ENCODE assay signal across 8 cellular contexts in the genomic region with DNA sequence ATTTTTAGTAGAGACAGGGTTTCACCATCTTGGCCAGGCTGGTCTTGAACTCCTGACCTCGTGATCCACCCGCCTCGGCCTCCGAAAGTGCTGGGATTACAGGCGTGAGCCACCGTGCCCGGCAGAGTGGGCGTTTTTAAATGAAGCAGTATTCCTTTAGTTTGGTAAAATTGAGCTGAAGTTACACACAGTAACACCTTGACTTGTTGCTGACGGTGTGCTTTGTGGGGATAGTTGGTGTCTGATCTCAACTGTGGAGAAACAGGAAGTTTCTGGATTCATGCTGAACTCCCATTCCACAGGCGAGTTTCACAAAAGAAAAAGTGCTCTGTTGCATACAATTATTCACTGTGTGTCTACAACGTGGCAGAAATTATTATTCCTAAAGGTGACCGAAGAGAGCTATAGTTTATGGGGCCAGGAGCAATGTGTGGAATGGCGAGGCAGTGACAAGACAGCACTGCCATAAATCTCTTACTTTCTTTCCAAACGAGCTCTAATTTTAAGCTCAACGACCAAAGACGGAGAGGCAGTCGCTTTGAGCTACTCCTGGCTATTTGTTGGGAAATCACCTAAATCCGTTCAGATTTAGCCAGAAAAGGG. TPM values are rescaled to one million over a fixed set of nuclear protein-coding genes. Genes with fewer than 3 reads are reported as not detected.
DNase-seq lines count a peak whose midpoint lies in the region; ATAC-seq and TF ChIP-seq lines count a peak whose summit lies in the region.

No MANE protein-coding gene starts in this region.

- TF ChIP-seq EP300 in tibial nerve (IDR thresholded peaks at IDR 0.05) = no peak

- H3K36me3 ChIP-seq in heart left ventricle (peaks cover 0 to 2% (median 0%) of the 10 kb centered on the region in 9 donors), left lung (peaks cover 0 to under 1% of the 10 kb centered on the region in 2 donors), tibial nerve (peaks cover 0 to 3% (median 0%) of the 10 kb centered on the region in 3 donors)

- H3K4me1 Mint-ChIP-seq in activated naive CD8-positive, alpha-beta T cell (ENCODE audit: low read depth) = peaks cover 21% of the 10 kb centered on the region

- H3K27ac Mint-ChIP-seq in activated naive CD8-positive, alpha-beta T cell = peak overlapping the region; percentile 7

- H3K27ac ChIP-seq in heart left ventricle (peak overlapping the region in 2 of 12 donors; percentile 1 to 15), left lung (peak overlapping the region in 1 of 2 donors; percentile 15), tibial nerve (peak overlapping the region in 3 of 4 donors; percentile 31 to 62 (median 48))

- TF ChIP-seq CTCF in heart left ventricle (IDR thresholded peaks at IDR 0.05) = no peak
- no peak for TF ChIP-seq CTCF in left lung (IDR thresholded peaks at IDR 0.05)
- TF ChIP-seq CTCF in tibial nerve (IDR thresholded peaks at IDR 0.05) = no peak

- 55 to 58% (median 57%) methylated on average over 18 of the region's 18 CpGs for WGBS in heart left ventricle, 4 donors
- 44 to 46% methylated on average over 18 of the region's 18 CpGs for WGBS in tibial nerve, 2 donors

- peak overlapping the region; percentile 90 for H3K4me3 Mint-ChIP-seq in activated naive CD8-positive, alpha-beta T cell

- no peaks in the 10 kb centered on the region for H3K9me3 ChIP-seq in heart left ventricle
- no peaks in the 10 kb centered on the region for H3K9me3 ChIP-seq in left lung
- H3K9me3 ChIP-seq in tibial nerve = no peaks in the 10 kb centered on the region

- H3K36me3 Mint-ChIP-seq in activated naive CD8-positive, alpha-beta T cell = peaks cover 2% of the 10 kb centered on the region

- TF ChIP-seq POLR2A in heart left ventricle (IDR thresholded peaks at IDR 0.05) (no peak), tibial nerve (IDR thresholded peaks at IDR 0.05) (no peak)

- DNase-seq in heart left ventricle (no peak), cardiac septum (ENCODE audit: low spot score) (no peak), left lung (no peak), tibial nerve (ENCODE audit: low spot score in 2 of 2) (no peak), occipital lobe (lab: John Stamatoyannopoulos, UW) (no peak), DMS153 treated with DMSO at 0.1 percent for 48 hours (lab: John Stamatoyannopoulos, UW; ENCODE audit: unreplicated experiment) (no peak), D341Med (ENCODE audit: low spot score) (no peak)

- H3K4me1 ChIP-seq in heart left ventricle = peaks cover 0 to 16% (median 1%) of the 10 kb centered on the region in 12 donors
- H3K4me1 ChIP-seq in left lung = peaks cover 4 to 14% of the 10 kb centered on the region in 2 donors
- peaks cover 0 to 16% (median 2%) of the 10 kb centered on the region in 4 donors for H3K4me1 ChIP-seq in tibial nerve

- intact Hi-C loops in heart left ventricle (cut with DNase I) = no loop called here
- intact Hi-C loops in cardiac septum (cut with DNase I) = no loop called here
- intact Hi-C loops in left lung (cut with DNase I) = no loop called here

- peaks cover 0 to 8% (median 0%) of the 10 kb centered on the region in 9 donors for H3K27me3 ChIP-seq in heart left ventricle
- peaks cover 4 to 23% of the 10 kb centered on the region in 2 donors for H3K27me3 ChIP-seq in left lung
- no peaks in the 10 kb centered on the region for H3K27me3 ChIP-seq in tibial nerve

- H3K9me3 Mint-ChIP-seq in activated naive CD8-positive, alpha-beta T cell (ENCODE audit: low read depth) = no peaks in the 10 kb centered on the region

- ATAC-seq in heart left ventricle (peak in 2 of 4 donors; percentile 7 to 14), left lung (peak; percentile 27)

- H3K27me3 Mint-ChIP-seq in activated naive CD8-positive, alpha-beta T cell = peaks cover 7% of the 10 kb centered on the region

- H3K4me3 ChIP-seq in heart left ventricle (peak overlapping the region; percentile 12 to 68 (median 57)), left lung (peak overlapping the region; percentile 48 to 50), tibial nerve (peak overlapping the region; percentile 54 to 77 (median 62))

RNA-seq across cellular contexts. Expression of gene CABYR, which starts 0.5 kb away (rescaled TPM):
- total RNA-seq in heart left ventricle (1 to 10 TPM in 1 of 9 donors, under 1 TPM in 4, not detected in 4; 0.45 to 1.0 (median 0.66) TPM), cardiac septum (0.59 TPM), left lung (1 to 10 TPM; 1.1 to 2.9 TPM), tibial nerve (1 to 10 TPM in 1 of 4 donors, under 1 TPM in 3; 0.30 to 1.5 (median 0.81) TPM), occipital lobe (34.6 TPM)
- polyA plus RNA-seq in heart left ventricle = under 1 TPM; 0.10 to 0.61 TPM
